Comparison of ENCODE assay signal across 23 cellular contexts in the genomic region with DNA sequence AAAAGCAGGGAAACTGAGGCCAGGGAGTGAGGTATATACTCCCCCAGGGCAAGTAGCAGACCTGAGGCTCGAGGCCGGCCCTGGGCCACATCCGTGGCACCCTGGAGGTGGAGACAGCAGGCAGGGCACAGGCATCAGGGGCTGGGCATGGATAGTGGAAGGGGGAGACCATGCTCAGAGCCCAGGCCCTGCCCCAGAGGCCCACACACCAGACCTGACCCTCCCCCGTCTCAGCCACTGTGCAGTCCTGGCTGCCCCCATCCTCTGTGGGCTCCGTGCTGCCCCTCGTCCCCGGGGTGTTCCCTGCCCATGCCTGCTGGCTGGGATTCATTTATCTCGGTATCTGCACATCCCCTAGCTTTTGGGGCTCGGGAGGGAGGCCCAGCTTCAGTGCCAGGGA.
DNase-seq lines count a peak whose midpoint lies in the region; ATAC-seq and TF ChIP-seq lines count a peak whose summit lies in the region.
"Had no signal": no experiment of that assay in that cellular context is flagged by ENCODE, and none has a peak within 500 bp of the region (broad histone marks: within the 10 kb centered on the region; RNA-seq: fewer than 3 reads in every experiment).

No MANE protein-coding gene starts in this region.

- no peak for TF ChIP-seq CTCF in CD14-positive monocyte (IDR thresholded peaks at IDR 0.05)
- TF ChIP-seq CTCF in left lung (IDR thresholded peaks at IDR 0.05) = no peak

- no peaks in the 10 kb centered on the region for H3K36me3 Mint-ChIP-seq in CD14-positive monocyte

- H3K27ac Mint-ChIP-seq in CD14-positive monocyte = no peak overlapping the region
- H3K27ac Mint-ChIP-seq: B cell; CD8-positive, alpha-beta memory T cell had no signal

- H3K36me3 ChIP-seq in left lung = no peaks in the 10 kb centered on the region

- no peak overlapping the region for H3K4me3 Mint-ChIP-seq in CD14-positive monocyte
- H3K4me3 Mint-ChIP-seq: B cell; CD8-positive, alpha-beta memory T cell had no signal

- no peak overlapping the region for H3K4me3 ChIP-seq in left lung
- H3K4me3 ChIP-seq: PC-9 had no signal

- H3K4me1 Mint-ChIP-seq in CD14-positive monocyte = no peaks in the 10 kb centered on the region
- H3K4me1 Mint-ChIP-seq: B cell; CD8-positive, alpha-beta memory T cell had no signal

- H3K9me3 ChIP-seq in left lung = no peaks in the 10 kb centered on the region

- intact Hi-C loops in CD14-positive monocyte (cut with micrococcal nuclease) = no loop called here
- intact Hi-C loops in left lung (cut with DNase I) = no loop called here
- intact Hi-C loops in posterior vena cava (cut with DNase I) = no loop called here

- peaks cover 14 to 59% of the 10 kb centered on the region in 2 donors for H3K27me3 ChIP-seq in left lung

- peaks cover 0 to 6% of the 10 kb centered on the region in 2 donors for H3K4me1 ChIP-seq in left lung

- peak; percentile 25 for DNase-seq in activated CD4-positive, CD25-positive, alpha-beta regulatory T cell treated with anti-CD3 and anti-CD28 coated beads, Interleukin-2, amount 50 U/mL, for 72 hours
- DNase-seq in CD14-positive monocyte (ENCODE audit: low spot score) (peak; percentile 38), left lung (peak; percentile 19 to 53), posterior vena cava (ENCODE audit: low spot score) (peak; percentile 53), GDM1 (lab: John Stamatoyannopoulos, UW) (no peak)
- DNase-seq: DMS 273 treated with DMSO at 0.1 percent for 48 hours, DMS79, EL, NCI-H1048, NCI-H1417, NCI-H1694, NCI-H2029 treated with DMSO at 0.1 percent for 48 hours, NCI-H2227 treated with DMSO at 0.1 percent for 48 hours, NCI-H526 treated with DMSO at 0.1 percent for 48 hours, PC-9, SHP77 had no signal

- no peak overlapping the region for H3K27ac ChIP-seq in left lung
- H3K27ac ChIP-seq: 22Rv1, C4-2B, PC-9 had no signal

- peaks cover 0 to 4% (median 0%) of the 10 kb centered on the region in 7 donors for H3K9me3 Mint-ChIP-seq in CD14-positive monocyte
- H3K9me3 Mint-ChIP-seq: CD8-positive, alpha-beta memory T cell had no signal

- ATAC-seq in activated CD4-positive, CD25-positive, alpha-beta regulatory T cell treated with anti-CD3 and anti-CD28 coated beads, Interleukin-2, amount 50 U/mL, for 24 hours = no peak
- ATAC-seq in left lung (no peak), HG03432 (IDR thresholded peaks at IDR 0.05; ENCODE audit: unreplicated experiment) (no peak)
- ATAC-seq: HCT116 had no signal

- H3K27me3 Mint-ChIP-seq in CD14-positive monocyte (ENCODE audit: low read depth in 3 of 3) = peaks cover 12 to 26% (median 13%) of the 10 kb centered on the region in 3 donors
